In genomic region chr14:64550539-64551333, GRCh38 we compare ENCODE assay signal across 10 cellular contexts. TPM values are rescaled to one million over a fixed set of nuclear protein-coding genes. Genes with fewer than 3 reads are reported as not detected.
DNase-seq lines count a peak whose midpoint lies in the region; ATAC-seq and TF ChIP-seq lines count a peak whose summit lies in the region.
"Had no signal": no experiment of that assay in that cellular context is flagged by ENCODE, and none has a peak within 500 bp of the region (broad histone marks: within the 10 kb centered on the region; RNA-seq: fewer than 3 reads in every experiment).

No MANE protein-coding gene starts in this region.

- H3K9me3 Mint-ChIP-seq in activated CD4-positive, alpha-beta T cell treated with anti-CD3 and anti-CD28 coated beads, Interleukin-2, amount 10 ng/mL, durations not matched to agents 24 days and 14 days = no peaks in the 10 kb centered on the region
- H3K9me3 Mint-ChIP-seq in immature natural killer cell = no peaks in the 10 kb centered on the region

- 38 to 46% (median 42%) methylated on average over 9 of the region's 9 CpGs for WGBS in stomach, 5 donors

- peaks cover 0 to 23% (median 12%) of the 10 kb centered on the region in 4 donors for H3K4me1 ChIP-seq in stomach

- intact Hi-C loops in activated CD4-positive, alpha-beta T cell treated with anti-CD3 and anti-CD28 coated beads, Interleukin-2, amount 10 ng/mL, durations not matched to agents 24 days and 14 days (cut with micrococcal nuclease) = no loop called here
- intact Hi-C loops in stomach (cut with DNase I; ENCODE audit: low total_unique reads) = loop anchor here (10.0 kb wide), 1 partner anchor 84 kb away; no protein-coding TSS in a partner anchor

- H3K9me3 ChIP-seq in T-helper 17 cell (ENCODE audit: control insufficient read depth, low read length, poor library complexity, severe bottlenecking) (no peaks in the 10 kb centered on the region), stomach (no peaks in the 10 kb centered on the region)

- ATAC-seq in T-helper 17 cell (no peak), GM18907 (IDR thresholded peaks at IDR 0.05; ENCODE audit: unreplicated experiment) (no peak), HG03139 (IDR thresholded peaks at IDR 0.05; ENCODE audit: unreplicated experiment) (no peak)

- H3K27ac Mint-ChIP-seq in activated CD4-positive, alpha-beta T cell treated with anti-CD3 and anti-CD28 coated beads, Interleukin-2, amount 10 ng/mL, durations not matched to agents 24 days and 14 days = no peak overlapping the region
- H3K27ac Mint-ChIP-seq in T-helper 17 cell (no peak overlapping the region), immature natural killer cell (peak overlapping the region in 1 of 6 donors; percentile 73)

- no peaks in the 10 kb centered on the region for H3K36me3 ChIP-seq in stomach

- no peak for TF ChIP-seq EP300 in stomach (IDR thresholded peaks at IDR 0.05)

- peak overlapping the region; percentile 42 to 62 (median 47) for H3K4me3 ChIP-seq in stomach

- H3K27me3 Mint-ChIP-seq in activated CD4-positive, alpha-beta T cell treated with anti-CD3 and anti-CD28 coated beads, Interleukin-2, amount 10 ng/mL, durations not matched to agents 24 days and 14 days = peaks cover 53% of the 10 kb centered on the region
- peaks cover 6% of the 10 kb centered on the region for H3K27me3 Mint-ChIP-seq in T-helper 17 cell
- peaks cover 7 to 11% (median 9%) of the 10 kb centered on the region in 3 donors for H3K27me3 Mint-ChIP-seq in immature natural killer cell (ENCODE audit: low read depth in 3 of 3)

- peaks cover 10% of the 10 kb centered on the region for H3K4me1 Mint-ChIP-seq in activated CD4-positive, alpha-beta T cell treated with anti-CD3 and anti-CD28 coated beads, Interleukin-2, amount 10 ng/mL, durations not matched to agents 24 days and 14 days
- H3K4me1 Mint-ChIP-seq in T-helper 17 cell (peaks cover 17% of the 10 kb centered on the region), immature natural killer cell (peaks cover 14 to 18% of the 10 kb centered on the region in 2 donors)

- TF ChIP-seq POLR2A in stomach (IDR thresholded peaks at IDR 0.05) = no peak

- H3K36me3 Mint-ChIP-seq in activated CD4-positive, alpha-beta T cell treated with anti-CD3 and anti-CD28 coated beads, Interleukin-2, amount 10 ng/mL, durations not matched to agents 24 days and 14 days (ENCODE audit: low read depth) = peaks cover 2% of the 10 kb centered on the region
- peaks cover 2% of the 10 kb centered on the region for H3K36me3 Mint-ChIP-seq in T-helper 17 cell (ENCODE audit: low read depth)
- H3K36me3 Mint-ChIP-seq in immature natural killer cell = peaks cover 0 to 3% (median 0%) of the 10 kb centered on the region in 3 donors

- peak overlapping the region; percentile 70 to 84 (median 81) for H3K27ac ChIP-seq in stomach

- peak; percentile 32 for DNase-seq in activated CD4-positive, alpha-beta T cell treated with anti-CD3 and anti-CD28 coated beads, Interleukin-2, amount 10 ng/mL, durations not matched to agents 24 days and 14 days
- DNase-seq in activated CD4-positive, alpha-beta T cell treated with anti-CD3 and anti-CD28 coated beads, Interleukin-2, amount 50 U/mL, for 4 hours = no peak
- no peak for DNase-seq in T-helper 17 cell
- DNase-seq in immature natural killer cell = no peak
- DNase-seq in stomach = no peak
- DNase-seq in activated gamma-delta T cell (lab: John Stamatoyannopoulos, UW) = no peak
- DNase-seq: activated CD4-positive, alpha-beta T cell treated with anti-CD3 and anti-CD28 coated beads, Interleukin-2, amount 50 U/mL, for 1 hour; HCEC 1CT had no signal

- H3K27me3 ChIP-seq in stomach = peaks cover 0 to 8% (median 8%) of the 10 kb centered on the region in 3 donors

- TF ChIP-seq CTCF in stomach (IDR thresholded peaks at IDR 0.05) = no peak

- H3K4me3 Mint-ChIP-seq in activated CD4-positive, alpha-beta T cell treated with anti-CD3 and anti-CD28 coated beads, Interleukin-2, amount 10 ng/mL, durations not matched to agents 24 days and 14 days = peak overlapping the region; percentile 59
- peak overlapping the region; percentile 85 for H3K4me3 Mint-ChIP-seq in T-helper 17 cell
- peak overlapping the region; percentile 72 to 86 (median 83) for H3K4me3 Mint-ChIP-seq in immature natural killer cell

RNA-seq across cellular contexts. Expression of gene PPP1R36, which starts 1.0 kb away (rescaled TPM):
- 0.31 and 0.33 TPM in 2 replicates for total RNA-seq in activated CD4-positive, alpha-beta T cell treated with anti-CD3 and anti-CD28 coated beads, Interleukin-2, amount 10 ng/mL, durations not matched to agents 24 days and 14 days
- total RNA-seq in T-helper 17 cell = not detected
- under 1 TPM in 2 of 3 donors, not detected in 1; 0.47 to 0.81 TPM for polyA plus RNA-seq in immature natural killer cell
- total RNA-seq in stomach = 1 to 10 TPM in 2 of 5 donors, not detected in 3; 4.1 to 6.2 TPM
- polyA plus RNA-seq in stomach = 10 to 100 TPM in 1 of 3 donors, 1 to 10 TPM in 2; 3.2 to 13.1 (median 6.8) TPM

RNA-seq across cellular contexts. Expression of gene HSPA2, which starts 10.2 kb away (rescaled TPM):
- total RNA-seq in activated CD4-positive, alpha-beta T cell treated with anti-CD3 and anti-CD28 coated beads, Interleukin-2, amount 10 ng/mL, durations not matched to agents 24 days and 14 days = 8.1 TPM in 2 replicates
- total RNA-seq in T-helper 17 cell (1 to 10 TPM in 1 of 2 donors, under 1 TPM in 1; 0.92 to 2.0 TPM), stomach (10 to 100 TPM in 4 of 5 donors, under 1 TPM in 1; under 0.01 to 29.3 (median 16.9) TPM)
- polyA plus RNA-seq in immature natural killer cell (1 to 10 TPM in 1 of 3 donors, under 1 TPM in 2; 0.11 to 1.2 (median 0.73) TPM), stomach (10 to 100 TPM in 1 of 3 donors, 1 to 10 TPM in 2; 3.5 to 27.5 (median 5.6) TPM)

RNA-seq across cellular contexts. Expression of gene ZBTB1, which starts 46.2 kb away (rescaled TPM):
- total RNA-seq in activated CD4-positive, alpha-beta T cell treated with anti-CD3 and anti-CD28 coated beads, Interleukin-2, amount 10 ng/mL, durations not matched to agents 24 days and 14 days = 45.4 and 46.5 TPM in 2 replicates
- total RNA-seq in T-helper 17 cell (100 to 1,000 TPM; 109 to 137 TPM), stomach (100 to 1,000 TPM in 1 of 5 donors, 10 to 100 TPM in 4; 32.6 to 137 (median 44.9) TPM)
- polyA plus RNA-seq in immature natural killer cell (100 to 1,000 TPM in 1 of 3 donors, 10 to 100 TPM in 2; 53.5 to 123 (median 70.9) TPM), stomach (10 to 100 TPM in 2 of 3 donors, 1 to 10 TPM in 1; 9.8 to 14.5 (median 11.5) TPM)

RNA-seq across cellular contexts. Expression of gene ZBTB25, which starts 47.1 kb away (rescaled TPM):
- 21.8 and 22.2 TPM in 2 replicates for total RNA-seq in activated CD4-positive, alpha-beta T cell treated with anti-CD3 and anti-CD28 coated beads, Interleukin-2, amount 10 ng/mL, durations not matched to agents 24 days and 14 days
- total RNA-seq in T-helper 17 cell = 10 to 100 TPM; 54.8 to 63.1 TPM
- 10 to 100 TPM in 2 of 3 donors, 1 to 10 TPM in 1; 9.9 to 23.1 (median 15.3) TPM for polyA plus RNA-seq in immature natural killer cell
- total RNA-seq in stomach = 10 to 100 TPM in 1 of 5 donors, 1 to 10 TPM in 4; 2.3 to 10.1 (median 5.4) TPM
- polyA plus RNA-seq in stomach = 1 to 10 TPM; 2.4 to 2.9 (median 2.6) TPM
